Comparison of ENCODE assay signal across 1 cellular context in genomic region chr1:153801028-153801625, GRCh38.
TF ChIP-seq lines count a peak whose summit lies in the region.

No MANE protein-coding gene starts in this region.

TF ChIP-seq in GM12878, 131 proteins besides CTCF, POLR2A, EP300 and RAD21:
- TF ChIP-seq TCF3 (IDR thresholded peaks at IDR 0.05; ENCODE audit: borderline replicate concordance, insufficient read depth, low read depth, low read length): no peak
- TF ChIP-seq HSF1 (IDR thresholded peaks at IDR 0.05; ENCODE audit: low read depth, low read length): no peak
- no peak for TF ChIP-seq CBX5 (IDR thresholded peaks at IDR 0.05; ENCODE audit: low read depth)
- no peak for TF ChIP-seq ZNF207 (IDR thresholded peaks at IDR 0.05; ENCODE audit: borderline replicate concordance)
- TF ChIP-seq ATF7 (IDR thresholded peaks at IDR 0.05; ENCODE audit: low read depth): no peak
- no peak for TF ChIP-seq TCF7 (IDR thresholded peaks at IDR 0.05; ENCODE audit: borderline replicate concordance)
- no peak for TF ChIP-seq MTA3 (IDR thresholded peaks at IDR 0.05; ENCODE audit: borderline replicate concordance, low read length)
- TF ChIP-seq MAX (IDR thresholded peaks at IDR 0.05; ENCODE audit: low read depth, low read length): no peak
- no peak for TF ChIP-seq HDGF (IDR thresholded peaks at IDR 0.05)
- no peak for TF ChIP-seq ZBTB33 (IDR thresholded peaks at IDR 0.05)
- TF ChIP-seq BCL3 (IDR thresholded peaks at IDR 0.05; ENCODE audit: borderline replicate concordance, insufficient read depth, low read depth, low read length, poor library complexity, severe bottlenecking): no peak
- TF ChIP-seq FOXM1 (IDR thresholded peaks at IDR 0.05; ENCODE audit: low read depth, low read length): no peak
- TF ChIP-seq ASH2L (IDR thresholded peaks at IDR 0.05; ENCODE audit: borderline replicate concordance, low read depth): no peak
- TF ChIP-seq CHD4 (IDR thresholded peaks at IDR 0.05): no peak
- no peak for TF ChIP-seq MYB (IDR thresholded peaks at IDR 0.05; ENCODE audit: borderline replicate concordance, low read depth, low read length)
